21 cellular contexts compared by ENCODE assay signal in the genomic region with DNA sequence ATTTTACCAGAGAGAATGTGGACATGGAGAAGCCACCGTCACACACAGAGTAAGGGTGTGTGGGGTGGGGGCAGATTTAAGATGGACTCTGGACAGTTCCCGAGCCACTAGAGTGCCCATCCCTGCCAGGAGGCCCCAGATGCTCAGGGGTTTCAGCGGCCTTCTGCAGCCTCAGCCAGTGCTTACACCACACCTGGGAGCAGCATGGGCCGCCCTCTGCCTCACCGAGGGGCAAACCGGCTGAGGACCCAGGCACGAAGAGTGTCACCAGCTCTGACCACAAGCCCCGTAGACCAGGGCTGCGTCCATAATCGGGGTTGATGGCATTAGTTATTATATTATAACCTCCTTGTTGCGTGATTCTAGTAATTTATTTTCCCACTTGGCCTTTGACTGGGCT. TPM values are rescaled to one million over a fixed set of nuclear protein-coding genes. Genes with fewer than 3 reads are reported as not detected.
DNase-seq lines count a peak whose midpoint lies in the region; ATAC-seq and TF ChIP-seq lines count a peak whose summit lies in the region.
"Had no signal": no experiment of that assay in that cellular context is flagged by ENCODE, and none has a peak within 500 bp of the region (broad histone marks: within the 10 kb centered on the region; RNA-seq: fewer than 3 reads in every experiment).

No MANE protein-coding gene starts in this region.

- no peak overlapping the region for H2AFZ ChIP-seq in neural cell (ENCODE audit: low read depth, low read length)

- ATAC-seq in WTC11: no peak
- ATAC-seq: Panc1 had no signal

- CTCF ChIA-PET in WTC11 (lab: Charles Lee): interaction anchor here (0.9 to 1.3 kb wide), 3 partner anchors 11 to 30 kb away, joined by 3 to 4 read pairs (median 3); no protein-coding TSS in a partner anchor

- H3K9me2 ChIP-seq in neural cell (ENCODE audit: insufficient read depth, low read length): no peaks in the 10 kb centered on the region

- no peak overlapping the region for H3K4me2 ChIP-seq in neural cell (ENCODE audit: low read length)
- H3K4me2 ChIP-seq: BLaER1 had no signal

- no peaks in the 10 kb centered on the region for H3F3A ChIP-seq in neural cell (ENCODE audit: insufficient read depth, low read length, poor library complexity, severe bottlenecking)

- H3K36me3 ChIP-seq in H7 (replicated peaks; ENCODE audit: control insufficient read depth, insufficient read depth, low read length) (no peaks in the 10 kb centered on the region), neural cell (ENCODE audit: insufficient read depth, low read length) (no peaks in the 10 kb centered on the region)
- H3K36me3 ChIP-seq: BLaER1, SJCRH30, suprapubic skin had no signal

- POLR2A ChIA-PET in WTC11 (lab: Charles Lee): interaction anchor here (1.1 kb wide), 1 partner anchor 11 kb away, joined by 4 read pairs; no protein-coding TSS in a partner anchor

- no peak overlapping the region for H3K9ac ChIP-seq in neural cell (ENCODE audit: low read length)
- H3K9ac ChIP-seq: BLaER1 had no signal

- TF ChIP-seq CTCF in WTC11 (IDR thresholded peaks at IDR 0.05) (no peak), neural cell (IDR thresholded peaks at IDR 0.05; ENCODE audit: poor library complexity, severe bottlenecking) (no peak)

- no peaks in the 10 kb centered on the region for H3K36me3 Mint-ChIP-seq in WTC11
- H3K36me3 Mint-ChIP-seq: activated naive CD4-positive, alpha-beta T cell treated with anti-CD3 and anti-CD28 coated beads, Interleukin-2, amount 10 ng/mL, durations not matched to agents 7 days and 5 days; memory B cell had no signal

- TF ChIP-seq EP300 in neural cell (conservative IDR thresholded peaks at IDR 0.05; ENCODE audit: poor library complexity, severe bottlenecking): no peak

- H4K20me1 ChIP-seq in neural cell (ENCODE audit: insufficient read depth): no peaks in the 10 kb centered on the region

- H3K79me2 ChIP-seq in neural cell (replicated peaks; ENCODE audit: insufficient read depth, low read length): no peaks in the 10 kb centered on the region

- H3K27me3 ChIP-seq in H7 (ENCODE audit: control insufficient read depth, insufficient read depth, low read length) (peaks cover 100% of the 10 kb centered on the region), neural cell (ENCODE audit: insufficient read depth, low read depth, low read length) (peaks cover 100% of the 10 kb centered on the region)

- no peaks in the 10 kb centered on the region for H3K9me3 Mint-ChIP-seq in WTC11
- H3K9me3 Mint-ChIP-seq: activated naive CD4-positive, alpha-beta T cell treated with anti-CD3 and anti-CD28 coated beads, Interleukin-2, amount 10 ng/mL, durations not matched to agents 7 days and 5 days; activated T-cell treated with anti-CD3 and anti-CD28 coated beads, Interleukin-2, amount 50 U/mL, for 4 hours; HFFc6; memory B cell; T-helper 1 cell treated with Interleukin-12 subunit alpha and Interleukin-12 subunit beta and Interleukin-4 antibody, amounts not matched to agents 30 μg/mL and 1 μg/mL, for 36 hours had no signal

- peaks cover 100% of the 10 kb centered on the region for H3K27me3 Mint-ChIP-seq in WTC11 (ENCODE audit: low read depth)

- DNase-seq in ELF-1 (ENCODE audit: low read depth, low spot score): peak; percentile 18
- peak; percentile 67 for DNase-seq in H7
- no peak for DNase-seq in WTC11 (ENCODE audit: low spot score)
- no peak for DNase-seq in SW 1271 (lab: John Stamatoyannopoulos, UW)
- no peak for DNase-seq in NCI-H345 (lab: John Stamatoyannopoulos, UW)
- no peak for DNase-seq in stimulated activated naive CD4-positive, alpha-beta T cell treated with Interleukin-2 at 50 U/mL for 16 hours (lab: John Stamatoyannopoulos, UW)
- DNase-seq: activated naive CD4-positive, alpha-beta T cell treated with anti-CD3 and anti-CD28 coated beads, Interleukin-2, amount 10 ng/mL, durations not matched to agents 7 days and 5 days; activated T-cell treated with anti-CD3 and anti-CD28 coated beads, Interleukin-2, amount 50 U/mL, for 4 hours; aorta; COR-L47; HFFc6 had no signal

- peak overlapping the region; percentile 33 for H3K4me3 Mint-ChIP-seq in WTC11
- H3K4me3 Mint-ChIP-seq: activated naive CD4-positive, alpha-beta T cell treated with anti-CD3 and anti-CD28 coated beads, Interleukin-2, amount 10 ng/mL, durations not matched to agents 7 days and 5 days; activated T-cell treated with anti-CD3 and anti-CD28 coated beads, Interleukin-2, amount 50 U/mL, for 4 hours; HFFc6; memory B cell; T-helper 1 cell treated with Interleukin-12 subunit alpha and Interleukin-12 subunit beta and Interleukin-4 antibody, amounts not matched to agents 30 μg/mL and 1 μg/mL, for 36 hours had no signal

- no peaks in the 10 kb centered on the region for H3K9me3 ChIP-seq in neural cell (ENCODE audit: low read length)
- H3K9me3 ChIP-seq: SJCRH30, suprapubic skin had no signal

- H3K4me1 Mint-ChIP-seq in WTC11: peaks cover 62% of the 10 kb centered on the region

- H3K27ac ChIP-seq in neural cell (ENCODE audit: low read length): no peak overlapping the region
- H3K27ac ChIP-seq: BLaER1, SJCRH30, skin epidermis, suprapubic skin had no signal

- no peak overlapping the region for H3K27ac Mint-ChIP-seq in WTC11
- H3K27ac Mint-ChIP-seq: activated naive CD4-positive, alpha-beta T cell treated with anti-CD3 and anti-CD28 coated beads, Interleukin-2, amount 10 ng/mL, durations not matched to agents 7 days and 5 days; HFFc6; memory B cell; T-helper 1 cell treated with Interleukin-12 subunit alpha and Interleukin-12 subunit beta and Interleukin-4 antibody, amounts not matched to agents 30 μg/mL and 1 μg/mL, for 36 hours had no signal

- no peak for TF ChIP-seq RAD21 in neural cell (conservative IDR thresholded peaks at IDR 0.05)

- no peak overlapping the region for H3K4me3 ChIP-seq in H7 (ENCODE audit: insufficient read depth, low read depth, low read length)
- no peak overlapping the region for H3K4me3 ChIP-seq in neural cell (ENCODE audit: low read length)
- H3K4me3 ChIP-seq: BLaER1, SJCRH30, skin epidermis, suprapubic skin had no signal

TF ChIP-seq in WTC11, 78 proteins besides CTCF, POLR2A, EP300 and RAD21:
- TF ChIP-seq, protein P1, sequence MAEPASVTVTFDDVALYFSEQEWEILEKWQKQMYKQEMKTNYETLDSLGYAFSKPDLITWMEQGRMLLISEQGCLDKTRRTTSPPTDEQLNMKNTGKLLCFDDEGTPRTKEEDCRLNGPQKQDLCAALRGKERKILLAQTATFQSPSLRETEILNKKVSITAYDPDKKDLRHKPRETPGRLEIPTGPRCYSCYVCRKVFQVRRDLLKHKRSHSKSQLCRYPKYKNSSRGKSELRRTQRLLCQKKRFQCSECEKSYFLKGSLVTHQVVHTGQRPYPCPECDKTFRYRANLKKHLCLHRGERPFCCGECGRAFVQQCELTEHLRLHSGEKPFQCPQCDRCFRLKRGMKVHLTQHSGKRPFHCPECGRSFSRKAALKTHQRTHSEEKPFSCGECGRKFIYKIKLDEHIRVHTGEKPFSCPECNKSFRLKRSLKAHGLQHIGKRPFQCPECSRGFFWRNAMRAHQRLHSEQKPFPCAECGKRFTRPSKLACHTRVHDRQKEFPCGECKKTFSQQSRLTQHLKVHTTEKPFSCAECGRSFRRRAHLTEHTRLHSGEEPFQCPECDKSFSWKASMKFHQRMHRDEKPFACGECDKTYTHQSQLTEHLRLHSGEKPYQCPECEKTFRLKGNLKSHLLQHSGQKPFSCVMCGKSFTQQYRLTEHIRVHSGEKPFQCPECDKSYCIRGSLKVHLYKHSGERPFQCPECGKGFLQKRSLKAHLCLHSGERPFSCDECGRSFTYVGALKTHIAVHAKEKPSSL (CRISPR knock-in tag; conservative IDR thresholded peaks at IDR 0.05): no peak
- 0 out of 2 replicates have a peak, but pooled peaks have one; percentile 13 for TF ChIP-seq NFYB (CRISPR knock-in tag; conservative IDR thresholded peaks at IDR 0.05; ENCODE audit: low read depth)

TF ChIP-seq in neural cell, 6 proteins besides CTCF, POLR2A, EP300 and RAD21:
- TF ChIP-seq EZH2 (IDR thresholded peaks at IDR 0.05; ENCODE audit: borderline replicate concordance, insufficient read depth, low read length, poor library complexity, severe bottlenecking): peak; percentile 74
- no peak for TF ChIP-seq SMC3 (conservative IDR thresholded peaks at IDR 0.05; ENCODE audit: poor library complexity)

RNA-seq across cellular contexts. Expression of a gene that starts 6.7 kb away (rescaled TPM):
- 0.37 and 1.2 TPM in 2 replicates for total RNA-seq in H7 (2014; rRNA removed; shearing (Covaris generic))
- 0.32 to 0.46 TPM (median 0.34 TPM) in 3 replicates for total RNA-seq in WTC11 (2021)
- polyA plus RNA-seq in neural cell: not detected in 2 replicates
- polyA minus RNA-seq in neural cell: not detected in 2 replicates
- total RNA-seq: activated T-cell treated with anti-CD3 and anti-CD28 coated beads, Interleukin-2, amount 50 U/mL, for 4 hours; aorta; cardiac septum; HFFc6; pulmonary artery endothelial cell had no signal

Comparison
In these comparisons a context has a peak if more than half of its experiments do, and no peak if none do; other contexts are left out.
1. DNase-seq: peak in ELF-1 (single experiment) and H7 (single experiment); none in WTC11 (single experiment), SW 1271 (0 of 2), NCI-H345 (single experiment) and stimulated activated naive CD4-positive, alpha-beta T cell treated with Interleukin-2 at 50 U/mL for 16 hours (single experiment).